ENCODE assay signal across 1 cellular context in genomic region chrX:33128048-33128805, GRCh38.
A peak's percentile ranks its signal among the peaks of the same experiment; 100 is the strongest.
TF ChIP-seq lines count a peak whose summit lies in the region.

No MANE protein-coding gene starts in this region.

TF ChIP-seq in H1, 55 proteins besides CTCF, POLR2A, EP300 and RAD21:
- TF ChIP-seq CTBP2 (IDR thresholded peaks at IDR 0.05; ENCODE audit: borderline replicate concordance, insufficient read depth, insufficient read length, low read length) (no peak), NANOG (IDR thresholded peaks at IDR 0.05; ENCODE audit: insufficient read depth, low read depth, low read length, poor library complexity, severe bottlenecking) (no peak), SP1 (IDR thresholded peaks at IDR 0.05; ENCODE audit: low read depth, low read length) (no peak), CHD1 (IDR thresholded peaks at IDR 0.05; ENCODE audit: low read depth, low read length) (0 out of 2 replicates have a peak, but pooled peaks have one; percentile 34), JUN (IDR thresholded peaks at IDR 0.05; ENCODE audit: low read depth, low read length) (no peak), TEAD4 (IDR thresholded peaks at IDR 0.05; ENCODE audit: low read depth, low read length) (no peak), JUND (IDR thresholded peaks at IDR 0.05; ENCODE audit: low read length) (peak; percentile 55; the same call in 1 of the 2 replicates)
